In the genomic region with DNA sequence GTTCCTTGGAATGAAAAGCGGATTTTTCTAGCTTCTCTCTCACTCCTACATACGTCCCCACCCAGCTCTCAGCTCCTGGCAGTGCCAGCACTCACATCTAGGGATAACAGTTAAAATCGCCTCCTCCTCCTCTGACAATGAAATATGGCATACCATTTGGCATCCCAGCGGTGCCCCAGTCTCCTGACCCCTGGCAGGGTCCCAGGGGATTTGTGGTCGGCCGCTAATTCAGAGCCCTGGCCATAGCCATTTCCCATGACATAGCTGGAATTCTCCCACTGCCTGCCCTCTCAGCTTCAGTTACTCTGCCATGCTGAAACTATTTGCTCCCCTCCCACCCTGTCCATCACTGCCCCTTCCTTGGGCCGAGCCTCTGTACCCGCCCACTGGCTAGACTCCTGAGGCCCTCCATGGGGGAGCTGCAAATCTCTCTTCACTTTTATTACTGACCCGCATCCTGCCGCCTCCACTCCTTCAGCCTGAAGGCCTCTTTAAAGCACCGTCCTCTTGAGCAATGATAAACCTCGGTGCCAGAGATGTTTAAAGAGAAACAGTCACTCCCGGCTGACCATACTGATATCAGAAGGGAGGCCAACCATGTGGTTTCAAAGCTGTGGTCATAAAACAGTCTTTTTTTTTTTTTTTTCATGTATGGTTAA, we compare ENCODE assay signal across 10 cellular contexts.
A peak's percentile ranks its signal among the peaks of the same experiment; 100 is the strongest.
DNase-seq lines count a peak whose midpoint lies in the region; ATAC-seq and TF ChIP-seq lines count a peak whose summit lies in the region.
"Had no signal": no experiment of that assay in that cellular context is flagged by ENCODE, and none has a peak within 500 bp of the region (broad histone marks: within the 10 kb centered on the region; RNA-seq: fewer than 3 reads in every experiment).

No MANE protein-coding gene starts in this region.

- H4K20me1 ChIP-seq in osteoblast (ENCODE audit: insufficient read depth, low read length), result no peaks in the 10 kb centered on the region

- TF ChIP-seq CTCF in AG09319 (IDR thresholded peaks at IDR 0.05; ENCODE audit: low read depth, low read length), result no peak
- no peak for TF ChIP-seq CTCF in RWPE2 (IDR thresholded peaks at IDR 0.05; ENCODE audit: poor library complexity, severe bottlenecking)
- TF ChIP-seq CTCF in fibroblast of mammary gland (conservative IDR thresholded peaks at IDR 0.05; ENCODE audit: control insufficient read depth, insufficient read depth, low read depth, low read length), result no peak
- TF ChIP-seq CTCF in osteoblast (IDR thresholded peaks at IDR 0.05; ENCODE audit: extremely low read depth, low read depth, low read length), result no peak

- peak overlapping the region; percentile 34 for H2AFZ ChIP-seq in osteoblast (ENCODE audit: low read length)

- peak overlapping the region; percentile 76 for H3K4me2 ChIP-seq in osteoblast (ENCODE audit: insufficient read depth, low read length)

- H3K9me3 ChIP-seq in RWPE2 (ENCODE audit: severe bottlenecking) (peaks cover 8% of the 10 kb centered on the region), osteoblast (ENCODE audit: low read depth, low read length) (no peaks in the 10 kb centered on the region)

- peak; percentile 36 for ATAC-seq in RWPE2 (ENCODE audit: low read depth)
- no peak for ATAC-seq in activated CD4-positive, CD25-positive, alpha-beta regulatory T cell treated with anti-CD3 and anti-CD28 coated beads, Interleukin-2, amount 50 U/mL, for 24 hours
- ATAC-seq: stimulated activated memory B cell treated with anti-CD40 and anti-IgM and Interleukin-4, amounts not matched to agents 10 μg/mL and 1 μg/mL and 100 μg/mL, for 72 hours had no signal

- H3K36me3 ChIP-seq in RWPE2 (ENCODE audit: low read depth) (0 out of 2 replicates have a peak, but pooled peaks cover 4% of the 10 kb centered on the region), osteoblast (ENCODE audit: insufficient read depth, low read length) (no peaks in the 10 kb centered on the region)

- H3K4me3 ChIP-seq in RWPE2 (ENCODE audit: severe bottlenecking) (no peak overlapping the region), fibroblast of mammary gland (ENCODE audit: control insufficient read depth, low read depth, low read length) (no peak overlapping the region), osteoblast (ENCODE audit: insufficient read depth, low read length) (peak overlapping the region; percentile 9)

- DNase-seq in AG09319 (ENCODE audit: extremely low read depth, low read depth), result peak; percentile 95
- no peak for DNase-seq in RWPE2 (ENCODE audit: low spot score)
- DNase-seq in fibroblast of mammary gland (ENCODE audit: low read depth), result peak; percentile 95
- DNase-seq in osteoblast (ENCODE audit: insufficient read length, low spot score, missing footprints), result peak; percentile 86
- DNase-seq in activated gamma-delta T cell (lab: John Stamatoyannopoulos, UW), result no peak
- DNase-seq in NCI-H1436 (lab: John Stamatoyannopoulos, UW), result no peak
- no peak for DNase-seq in NCI-H524 (lab: John Stamatoyannopoulos, UW)
- DNase-seq: NCI-H1417 had no signal

- H3K27ac ChIP-seq in RWPE2 (ENCODE audit: poor library complexity, severe bottlenecking), result peak overlapping the region; percentile 27
- H3K27ac ChIP-seq in osteoblast (ENCODE audit: low read depth, low read length), result peak overlapping the region; percentile 94

- H3K27me3 ChIP-seq in RWPE2 (ENCODE audit: insufficient read depth, poor library complexity, severe bottlenecking) (no peaks in the 10 kb centered on the region), osteoblast (ENCODE audit: insufficient read depth, low read length) (no peaks in the 10 kb centered on the region)

- H3K79me2 ChIP-seq in osteoblast (ENCODE audit: insufficient read depth, low read length), result no peaks in the 10 kb centered on the region

- H3K4me1 ChIP-seq in RWPE2 (ENCODE audit: insufficient read depth, poor library complexity, severe bottlenecking), result peaks cover 36% of the 10 kb centered on the region
- peaks cover 47% of the 10 kb centered on the region for H3K4me1 ChIP-seq in osteoblast (ENCODE audit: insufficient read depth, low read length)

Comparison
In these comparisons a context has a peak if more than half of its experiments do, and no peak if none do; other contexts are left out.
1. DNase-seq: peak in AG09319 (single experiment), fibroblast of mammary gland (single experiment) and osteoblast (single experiment); none in RWPE2 (single experiment), activated gamma-delta T cell (single experiment), NCI-H1436 (single experiment) and NCI-H524 (0 of 2).